In genomic region chr6:21941926-21942325, GRCh38 we compare ENCODE assay signal across 26 cellular contexts.
"Had no signal": no experiment of that assay in that cellular context is flagged by ENCODE, and none has a peak within 500 bp of the region (broad histone marks: within the 10 kb centered on the region; RNA-seq: fewer than 3 reads in every experiment).

No MANE protein-coding gene starts in this region.

- H3K27me3 ChIP-seq: adrenal gland, breast epithelium, SJSA1 had no signal

- H3K4me1 ChIP-seq: adrenal gland, breast epithelium had no signal

- H3K4me3 Mint-ChIP-seq: activated CD8-positive, alpha-beta T cell treated with anti-CD3 and anti-CD28 coated beads for 36 hours; activated naive CD8-positive, alpha-beta T cell treated with anti-CD3 and anti-CD28 coated beads, Interleukin-2, amount 10 ng/mL, durations not matched to agents 7 days and 5 days; T-cell had no signal

- H3K27me3 Mint-ChIP-seq: activated CD8-positive, alpha-beta T cell treated with anti-CD3 and anti-CD28 coated beads for 36 hours; activated naive CD8-positive, alpha-beta T cell treated with anti-CD3 and anti-CD28 coated beads, Interleukin-2, amount 10 ng/mL, durations not matched to agents 7 days and 5 days; T-cell had no signal

- H3K27ac Mint-ChIP-seq: activated CD8-positive, alpha-beta T cell treated with anti-CD3 and anti-CD28 coated beads for 36 hours; activated naive CD8-positive, alpha-beta T cell treated with anti-CD3 and anti-CD28 coated beads, Interleukin-2, amount 10 ng/mL, durations not matched to agents 7 days and 5 days; T-cell had no signal

- DNase-seq: activated CD4-positive, CD25-positive, alpha-beta regulatory T cell; activated CD8-positive, alpha-beta memory T cell treated with anti-CD3 and anti-CD28 coated beads, Interleukin-2, amount 50 U/mL, for 4 hours; activated CD8-positive, alpha-beta T cell treated with anti-CD3 and anti-CD28 coated beads for 36 hours; activated naive CD4-positive, alpha-beta T cell treated with anti-CD3 and anti-CD28 coated beads, Interleukin-2, amount 50 U/mL, for 16 hours; activated naive CD8-positive, alpha-beta T cell treated with anti-CD3 and anti-CD28 coated beads, Interleukin-2, amount 10 ng/mL, durations not matched to agents 7 days and 5 days; adrenal gland; anterior cingulate cortex; caudate nucleus; KBM-7; MV-4-11; NCI-H1105; NCI-H1436 treated with DMSO at 0.1 percent for 48 hours; NCI-H187; NCI-H2081; NCI-H510A treated with DMSO at 0.1 percent for 48 hours; NCI-H69; NK-92 treated with Interleukin-12 subunit alpha and Interleukin-12 subunit beta, amount 100 ng/mL, for 24 hours; OCI-M1; SHP77; T-cell; T-helper 2 cell; T1000 had no signal

- H3K4me3 ChIP-seq: adrenal gland, breast epithelium, SJSA1 had no signal

- H3K36me3 ChIP-seq: adrenal gland, breast epithelium, SJSA1 had no signal

- H3K4me1 Mint-ChIP-seq: activated naive CD8-positive, alpha-beta T cell treated with anti-CD3 and anti-CD28 coated beads, Interleukin-2, amount 10 ng/mL, durations not matched to agents 7 days and 5 days; T-cell had no signal

- H3K27ac ChIP-seq: adrenal gland, breast epithelium, VCaP had no signal

- H3K36me3 Mint-ChIP-seq: activated naive CD8-positive, alpha-beta T cell treated with anti-CD3 and anti-CD28 coated beads, Interleukin-2, amount 10 ng/mL, durations not matched to agents 7 days and 5 days; T-cell had no signal

- H3K9me3 Mint-ChIP-seq: activated CD8-positive, alpha-beta T cell treated with anti-CD3 and anti-CD28 coated beads for 36 hours; activated naive CD8-positive, alpha-beta T cell treated with anti-CD3 and anti-CD28 coated beads, Interleukin-2, amount 10 ng/mL, durations not matched to agents 7 days and 5 days; T-cell had no signal

- H3K9me3 ChIP-seq: adrenal gland, breast epithelium, SJSA1 had no signal

- ATAC-seq: activated CD8-positive, alpha-beta T cell treated with anti-CD3 and anti-CD28 coated beads for 36 hours; Panc1; T-cell had no signal
